ENCODE assay signal across 19 cellular contexts in the genomic region with DNA sequence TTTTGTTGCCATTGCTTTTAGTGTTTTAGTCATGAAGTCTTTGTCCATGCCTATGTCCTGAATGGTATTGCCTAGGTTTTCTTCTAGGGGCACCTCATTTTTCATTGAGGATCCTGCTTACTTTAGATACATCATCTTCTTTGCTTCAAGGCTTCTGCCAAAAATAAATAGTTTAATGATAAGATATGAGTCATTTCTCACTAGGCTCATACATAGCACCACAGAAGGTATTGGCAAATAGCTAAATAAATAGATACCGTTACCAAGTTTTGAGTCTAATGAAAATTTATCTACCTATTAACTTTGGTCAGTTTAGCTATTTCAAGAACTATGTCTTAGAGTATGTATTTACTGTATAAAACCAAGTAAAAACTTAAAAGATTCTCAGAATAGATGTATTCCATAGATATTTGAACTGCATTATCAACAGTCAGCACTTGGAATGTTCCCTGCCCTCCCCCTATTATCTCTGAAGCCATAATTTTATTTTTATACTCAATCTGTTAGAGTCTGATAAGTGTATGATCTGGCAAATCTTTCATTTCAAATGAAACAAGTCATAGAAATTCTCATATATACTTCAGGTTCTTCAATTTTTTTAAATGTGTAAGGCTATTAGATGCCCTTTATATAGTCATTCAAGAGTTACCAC.
"Had no signal": no experiment of that assay in that cellular context is flagged by ENCODE, and none has a peak within 500 bp of the region (broad histone marks: within the 10 kb centered on the region; RNA-seq: fewer than 3 reads in every experiment).

No MANE protein-coding gene starts in this region.

- ATAC-seq: activated CD4-positive, CD25-positive, alpha-beta regulatory T cell treated with anti-CD3 and anti-CD28 coated beads, Interleukin-2, amount 50 U/mL, for 24 hours; foreskin keratinocyte; naive thymus-derived CD8-positive, alpha-beta T cell; stimulated activated naive B cell treated with anti-CD40 and anti-IgM and Interleukin-4, amounts not matched to agents 10 μg/mL and 1 μg/mL and 100 μg/mL, for 72 hours had no signal

- H3K4me1 Mint-ChIP-seq: endodermal cell had no signal

- H3K36me3 ChIP-seq: breast epithelium, left ventricle myocardium inferior, tibial artery had no signal

- FAIRE-seq: TTC549, urothelium cell line had no signal

- H3K27me3 Mint-ChIP-seq: activated naive CD8-positive, alpha-beta T cell treated with anti-CD3 and anti-CD28 coated beads, Interleukin-2, amount 10 ng/mL, durations not matched to agents 7 days and 5 days; naive thymus-derived CD8-positive, alpha-beta T cell; stimulated activated naive B cell treated with anti-CD40 and anti-IgM and Interleukin-4, amounts not matched to agents 10 μg/mL and 1 μg/mL and 100 μg/mL, for 72 hours had no signal

- H3K9me3 ChIP-seq: left ventricle myocardium inferior, tibial artery had no signal

- DNase-seq: activated CD4-positive, alpha-beta T cell treated with anti-CD3 and anti-CD28 coated beads, Interleukin-2, amount 50 U/mL, for 1 hour; activated CD8-positive, alpha-beta memory T cell treated with anti-CD3 and anti-CD28 coated beads for 24 hours; activated naive CD8-positive, alpha-beta T cell treated with anti-CD3 and anti-CD28 coated beads, Interleukin-2, amount 10 ng/mL, durations not matched to agents 7 days and 5 days; aorta; endodermal cell; foreskin keratinocyte; glutamatergic neuron; hypothalamus; left ventricle myocardium inferior; mesenchymal stem cell; naive thymus-derived CD8-positive, alpha-beta T cell; retina; stimulated activated CD4-positive, alpha-beta T cell treated with anti-CD3 and anti-CD28 coated beads, Interleukin-2, amount 100 ng/mL, for 48 hours; stimulated activated naive B cell treated with anti-CD40 and anti-IgM and Interleukin-4, amounts not matched to agents 10 μg/mL and 1 μg/mL and 100 μg/mL, for 72 hours; tibial artery had no signal

- H3K27ac ChIP-seq: breast epithelium, foreskin keratinocyte, left ventricle myocardium inferior, tibial artery had no signal

- H3K27me3 ChIP-seq: breast epithelium, foreskin keratinocyte, tibial artery had no signal

- H3K27ac Mint-ChIP-seq: activated naive CD8-positive, alpha-beta T cell treated with anti-CD3 and anti-CD28 coated beads, Interleukin-2, amount 10 ng/mL, durations not matched to agents 7 days and 5 days; endodermal cell; naive thymus-derived CD8-positive, alpha-beta T cell; stimulated activated naive B cell treated with anti-CD40 and anti-IgM and Interleukin-4, amounts not matched to agents 10 μg/mL and 1 μg/mL and 100 μg/mL, for 72 hours had no signal

- H3K4me3 Mint-ChIP-seq: activated naive CD8-positive, alpha-beta T cell treated with anti-CD3 and anti-CD28 coated beads, Interleukin-2, amount 10 ng/mL, durations not matched to agents 7 days and 5 days; endodermal cell; naive thymus-derived CD8-positive, alpha-beta T cell; stimulated activated naive B cell treated with anti-CD40 and anti-IgM and Interleukin-4, amounts not matched to agents 10 μg/mL and 1 μg/mL and 100 μg/mL, for 72 hours had no signal

- H3K4me1 ChIP-seq: breast epithelium, left ventricle myocardium inferior, tibial artery had no signal

- H3K4me3 ChIP-seq: breast epithelium, left ventricle myocardium inferior, tibial artery had no signal
